20 cellular contexts compared by ENCODE assay signal in genomic region chr10:113300628-113301027, GRCh38.
DNase-seq lines count a peak whose midpoint lies in the region; ATAC-seq, FAIRE-seq and TF ChIP-seq lines count a peak whose summit lies in the region.
"Had no signal": no experiment of that assay in that cellular context is flagged by ENCODE, and none has a peak within 500 bp of the region (broad histone marks: within the 10 kb centered on the region; RNA-seq: fewer than 3 reads in every experiment).

No MANE protein-coding gene starts in this region.

- H3K9me2 ChIP-seq in SU-DHL-6 (replicated peaks; ENCODE audit: insufficient read depth, low read length) (no peaks in the 10 kb centered on the region), Karpas-422 (replicated peaks; ENCODE audit: insufficient read depth, low read length) (no peaks in the 10 kb centered on the region)

- H3F3A ChIP-seq in SU-DHL-6 (ENCODE audit: insufficient read depth), result no peaks in the 10 kb centered on the region

- H3K27me3 Mint-ChIP-seq in activated T-cell treated with anti-CD3 and anti-CD28 coated beads, Interleukin-2, amount 50 U/mL, for 4 hours (ENCODE audit: low read depth), result peaks cover 6% of the 10 kb centered on the region

- no peak overlapping the region for H3K4me3 ChIP-seq in SU-DHL-6 (ENCODE audit: insufficient read depth, low read length, poor library complexity, severe bottlenecking)
- H3K4me3 ChIP-seq in Karpas-422 (ENCODE audit: low read length), result no peak overlapping the region
- H3K4me3 ChIP-seq: upper lobe of left lung had no signal

- H3K36me3 Mint-ChIP-seq in activated T-cell treated with anti-CD3 and anti-CD28 coated beads, Interleukin-2, amount 50 U/mL, for 4 hours (ENCODE audit: insufficient read depth), result no peaks in the 10 kb centered on the region
- H3K36me3 Mint-ChIP-seq: brain, immature natural killer cell had no signal

- peak; percentile 75 for ATAC-seq in GM21447 (IDR thresholded peaks at IDR 0.05; ENCODE audit: unreplicated experiment)
- peak; percentile 72 for ATAC-seq in HG03159 (IDR thresholded peaks at IDR 0.05; ENCODE audit: unreplicated experiment)
- ATAC-seq in HG03097 (IDR thresholded peaks at IDR 0.05; ENCODE audit: low FRiP score, unreplicated experiment), result no peak
- no peak for ATAC-seq in activated T-cell treated with anti-CD3 and anti-CD28 coated beads, Interleukin-2, amount 50 U/mL, for 4 hours
- ATAC-seq: foreskin keratinocyte had no signal

- no peak overlapping the region for H3K4me3 Mint-ChIP-seq in activated T-cell treated with anti-CD3 and anti-CD28 coated beads, Interleukin-2, amount 50 U/mL, for 4 hours
- H3K4me3 Mint-ChIP-seq: activated CD4-positive, alpha-beta T cell treated with anti-CD3 and anti-CD28 coated beads, Interleukin-2, amount 10 ng/mL, durations not matched to agents 7 days and 5 days; brain; immature natural killer cell had no signal

- H3K4me1 ChIP-seq in Karpas-422 (ENCODE audit: low read length), result no peaks in the 10 kb centered on the region
- H3K4me1 ChIP-seq: foreskin keratinocyte had no signal

- DNase-seq in GM12891 (ENCODE audit: insufficient read length, low spot score) (no peak), DMS79 (lab: John Stamatoyannopoulos, UW) (no peak), Karpas-422 (no peak)
- no peak for DNase-seq in activated T-cell treated with anti-CD3 and anti-CD28 coated beads, Interleukin-2, amount 50 U/mL, for 4 hours
- DNase-seq: ACHN; activated CD4-positive, alpha-beta T cell treated with anti-CD3 and anti-CD28 coated beads, Interleukin-2, amount 10 ng/mL, durations not matched to agents 7 days and 5 days; effector CD8-positive, alpha-beta T cell; foreskin keratinocyte; immature natural killer cell; midbrain; OCI-M1; stimulated activated CD4-positive, alpha-beta T cell treated with anti-CD3 and anti-CD28 coated beads, Interleukin-12 subunit alpha, Interleukin-12 subunit beta, amount 100 ng/mL, for 4 hours; T-helper 1 cell; upper lobe of left lung had no signal

- no peak for TF ChIP-seq POLR2A in GM12891 (IDR thresholded peaks at IDR 0.05; ENCODE audit: low read depth, low read length)

- no peaks in the 10 kb centered on the region for H3K9me3 ChIP-seq in SU-DHL-6 (ENCODE audit: insufficient read depth, low read length)
- no peaks in the 10 kb centered on the region for H3K9me3 ChIP-seq in Karpas-422 (ENCODE audit: low read length)
- H3K9me3 ChIP-seq: upper lobe of left lung had no signal

- peak; percentile 64 for FAIRE-seq in GM12891 (lab: Jason Lieb, UNC)
- FAIRE-seq: D721Med had no signal

- no peak for TF ChIP-seq CTCF in SU-DHL-6 (IDR thresholded peaks at IDR 0.05; ENCODE audit: insufficient read depth, low read length, poor library complexity, severe bottlenecking)

- H3K79me2 ChIP-seq in SU-DHL-6 (ENCODE audit: insufficient read depth, low read length), result no peaks in the 10 kb centered on the region
- no peaks in the 10 kb centered on the region for H3K79me2 ChIP-seq in Karpas-422 (ENCODE audit: low read length)

- H3K27ac ChIP-seq in SU-DHL-6 (ENCODE audit: low read depth, low read length), result peak overlapping the region; percentile 16; the same call in 1 of the 2 replicates
- no peak overlapping the region for H3K27ac ChIP-seq in Karpas-422 (ENCODE audit: low read length)
- H3K27ac ChIP-seq: foreskin keratinocyte, upper lobe of left lung had no signal

- no peaks in the 10 kb centered on the region for H3K9me3 Mint-ChIP-seq in activated T-cell treated with anti-CD3 and anti-CD28 coated beads, Interleukin-2, amount 50 U/mL, for 4 hours
- H3K9me3 Mint-ChIP-seq: activated CD4-positive, alpha-beta T cell treated with anti-CD3 and anti-CD28 coated beads, Interleukin-2, amount 10 ng/mL, durations not matched to agents 7 days and 5 days; immature natural killer cell had no signal

- no peaks in the 10 kb centered on the region for H3K27me3 ChIP-seq in SU-DHL-6 (ENCODE audit: low read length)
- no peaks in the 10 kb centered on the region for H3K27me3 ChIP-seq in Karpas-422 (ENCODE audit: low read length)
- H3K27me3 ChIP-seq: upper lobe of left lung had no signal

- H3K4me2 ChIP-seq in SU-DHL-6 (ENCODE audit: low read depth, low read length, poor library complexity, severe bottlenecking), result peak overlapping the region; percentile 14
- no peak overlapping the region for H3K4me2 ChIP-seq in Karpas-422 (ENCODE audit: low read depth, low read length, poor library complexity, severe bottlenecking)

- H3K9ac ChIP-seq in SU-DHL-6 (ENCODE audit: low read length), result no peak overlapping the region
- H3K9ac ChIP-seq in Karpas-422 (ENCODE audit: low read length), result no peak overlapping the region

- no peaks in the 10 kb centered on the region for H4K20me1 ChIP-seq in SU-DHL-6 (ENCODE audit: low read depth, low read length)
- H4K20me1 ChIP-seq in Karpas-422 (ENCODE audit: insufficient read depth, low read depth, low read length), result no peaks in the 10 kb centered on the region

- no peak overlapping the region for H2AFZ ChIP-seq in SU-DHL-6 (ENCODE audit: low read depth, low read length, severe bottlenecking)
- no peak overlapping the region for H2AFZ ChIP-seq in Karpas-422 (ENCODE audit: low read length)

- H3K36me3 ChIP-seq in SU-DHL-6 (ENCODE audit: low read length) (no peaks in the 10 kb centered on the region), Karpas-422 (ENCODE audit: insufficient read depth, low read length) (no peaks in the 10 kb centered on the region)
- H3K36me3 ChIP-seq: upper lobe of left lung had no signal

- no peaks in the 10 kb centered on the region for H3K4me1 Mint-ChIP-seq in activated T-cell treated with anti-CD3 and anti-CD28 coated beads, Interleukin-2, amount 50 U/mL, for 4 hours (ENCODE audit: low read depth)
- H3K4me1 Mint-ChIP-seq: activated CD4-positive, alpha-beta T cell treated with anti-CD3 and anti-CD28 coated beads, Interleukin-2, amount 10 ng/mL, durations not matched to agents 7 days and 5 days; immature natural killer cell had no signal

TF ChIP-seq in GM12891, 5 proteins besides CTCF, POLR2A, EP300 and RAD21:
- TF ChIP-seq SPI1 (IDR thresholded peaks at IDR 0.05; ENCODE audit: low read depth, low read length), result peak; percentile 75
- TF ChIP-seq POLR2AphosphoS5 (IDR thresholded peaks at IDR 0.05; ENCODE audit: low read depth, low read length), result no peak

Comparison
In these comparisons a context has a peak if more than half of its experiments do, and no peak if none do; other contexts are left out.
1. ATAC-seq: peak in GM21447 (single experiment) and HG03159 (single experiment); none in HG03097 (single experiment) and activated T-cell treated with anti-CD3 and anti-CD28 coated beads, Interleukin-2, amount 50 U/mL, for 4 hours (0 of 2).